39 cellular contexts compared by ENCODE assay signal in the genomic region with DNA sequence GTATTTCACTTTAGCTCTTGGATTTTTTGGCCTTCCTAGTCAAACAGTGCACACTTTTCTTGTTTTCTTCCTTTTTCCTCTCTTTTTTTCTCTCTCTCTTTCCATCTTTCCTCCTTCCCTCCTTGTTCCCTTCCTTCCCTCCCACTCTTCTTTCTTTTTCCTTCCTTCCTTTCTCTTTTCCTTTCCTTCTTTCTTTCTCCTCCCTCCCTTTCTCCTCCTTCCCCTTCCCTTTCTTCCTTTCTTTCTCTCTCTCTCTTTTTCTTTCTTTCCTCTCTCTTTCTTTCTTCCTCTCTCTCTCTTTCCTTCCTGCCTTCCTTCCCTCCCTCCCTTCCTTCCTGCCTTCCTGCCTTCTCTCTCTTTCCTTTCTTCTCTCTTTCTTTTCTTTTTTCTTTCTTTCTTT.
"Had no signal": no experiment of that assay in that cellular context is flagged by ENCODE, and none has a peak within 500 bp of the region (broad histone marks: within the 10 kb centered on the region; RNA-seq: fewer than 3 reads in every experiment).

No MANE protein-coding gene starts in this region.

- H3K4me3 Mint-ChIP-seq: activated CD4-positive, alpha-beta memory T cell treated with anti-CD3 and anti-CD28 coated beads, Interleukin-2, amount 10 ng/mL, durations not matched to agents 7 days and 5 days; activated CD4-positive, alpha-beta T cell treated with anti-CD3 and anti-CD28 coated beads for 36 hours; activated CD4-positive, alpha-beta T cell treated with anti-CD3 and anti-CD28 coated beads, Interleukin-2, amount 10 ng/mL, durations not matched to agents 7 days and 5 days; activated CD8-positive, alpha-beta memory T cell treated with anti-CD3 and anti-CD28 coated beads, Interleukin-2, amount 10 ng/mL, durations not matched to agents 7 days and 5 days; activated CD8-positive, alpha-beta T cell treated with anti-CD3 and anti-CD28 coated beads, Interleukin-2, amount 10 ng/mL, durations not matched to agents 7 days and 5 days; activated naive CD4-positive, alpha-beta T cell treated with anti-CD3 and anti-CD28 coated beads for 36 hours; activated naive CD8-positive, alpha-beta T cell treated with anti-CD3 and anti-CD28 coated beads for 36 hours; activated T-cell treated with anti-CD3 and anti-CD28 coated beads, Interleukin-2, amount 50 U/mL, for 4 hours; activated T-cell treated with anti-CD3 and anti-CD28 coated beads, Interleukin-2, amount 50 U/mL, for 72 hours; activated T-helper 1 cell treated with anti-CD3 and anti-CD28 coated beads, Interleukin-12 subunit alpha, Interleukin-12 subunit beta, Interleukin-2, Interleukin-4 antibody, amounts not matched to agents 30 ng/mL and 10 ng/mL and 1 ng/mL, durations not matched to agents 14 hours and 24 hours and 36 hours; activated T-helper 17 cell treated with anti-CD3 and anti-CD28 coated beads, Interleukin-2, amount 50 U/mL, for 72 hours; T-helper 1 cell treated with Interleukin-12 subunit alpha and Interleukin-12 subunit beta and Interleukin-4 antibody, amounts not matched to agents 30 μg/mL and 1 μg/mL, for 36 hours; T-helper 2 cell treated with Interferon-gamma antibody and Interleukin-4, amounts not matched to agents 5 μg/mL and 100 μg/mL, for 36 hours had no signal

- H3K4me1 ChIP-seq: adrenal gland, breast epithelium had no signal

- ATAC-seq: activated CD4-positive, alpha-beta T cell treated with anti-CD3 and anti-CD28 coated beads for 36 hours; activated CD4-positive, CD25-positive, alpha-beta regulatory T cell treated with anti-CD3 and anti-CD28 coated beads, Interleukin-2, amount 50 U/mL, for 24 hours; activated CD8-positive, alpha-beta memory T cell treated with anti-CD3 and anti-CD28 coated beads, Interleukin-2, amount 10 ng/mL, durations not matched to agents 7 days and 5 days; activated CD8-positive, alpha-beta T cell treated with anti-CD3 and anti-CD28 coated beads, Interleukin-2, amount 10 ng/mL, durations not matched to agents 7 days and 5 days; activated naive CD4-positive, alpha-beta T cell treated with anti-CD3 and anti-CD28 coated beads, Interleukin-2, amount 50 U/mL, for 72 hours; activated T-cell treated with anti-CD3 and anti-CD28 coated beads, Interleukin-2, amount 50 U/mL, for 4 hours; activated T-cell treated with anti-CD3 and anti-CD28 coated beads, Interleukin-2, amount 50 U/mL, for 72 hours; activated T-helper 17 cell treated with anti-CD3 and anti-CD28 coated beads, Interleukin-2, amount 50 U/mL, for 72 hours; body of pancreas had no signal

- H3K9me3 ChIP-seq: adrenal gland, body of pancreas, breast epithelium had no signal

- H3K27ac Mint-ChIP-seq: activated CD4-positive, alpha-beta memory T cell treated with anti-CD3 and anti-CD28 coated beads, Interleukin-2, amount 10 ng/mL, durations not matched to agents 7 days and 5 days; activated CD4-positive, alpha-beta T cell treated with anti-CD3 and anti-CD28 coated beads for 36 hours; activated CD4-positive, alpha-beta T cell treated with anti-CD3 and anti-CD28 coated beads, Interleukin-2, amount 10 ng/mL, durations not matched to agents 7 days and 5 days; activated CD8-positive, alpha-beta memory T cell treated with anti-CD3 and anti-CD28 coated beads, Interleukin-2, amount 10 ng/mL, durations not matched to agents 7 days and 5 days; activated CD8-positive, alpha-beta T cell treated with anti-CD3 and anti-CD28 coated beads, Interleukin-2, amount 10 ng/mL, durations not matched to agents 7 days and 5 days; activated naive CD4-positive, alpha-beta T cell treated with anti-CD3 and anti-CD28 coated beads for 36 hours; activated naive CD4-positive, alpha-beta T cell treated with anti-CD3 and anti-CD28 coated beads, Interleukin-2, amount 50 U/mL, for 72 hours; activated naive CD8-positive, alpha-beta T cell treated with anti-CD3 and anti-CD28 coated beads for 36 hours; activated T-cell treated with anti-CD3 and anti-CD28 coated beads, Interleukin-2, amount 50 U/mL, for 72 hours; activated T-helper 1 cell treated with anti-CD3 and anti-CD28 coated beads, Interleukin-12 subunit alpha, Interleukin-12 subunit beta, Interleukin-2, Interleukin-4 antibody, amounts not matched to agents 30 ng/mL and 10 ng/mL and 1 ng/mL, durations not matched to agents 14 hours and 24 hours and 36 hours; activated T-helper 17 cell treated with anti-CD3 and anti-CD28 coated beads, Interleukin-2, amount 50 U/mL, for 72 hours; T-helper 1 cell treated with Interleukin-12 subunit alpha and Interleukin-12 subunit beta and Interleukin-4 antibody, amounts not matched to agents 30 μg/mL and 1 μg/mL, for 36 hours; T-helper 2 cell treated with Interferon-gamma antibody and Interleukin-4, amounts not matched to agents 5 μg/mL and 100 μg/mL, for 36 hours had no signal

- FAIRE-seq: astrocyte, colon, TTC549 had no signal

- H3K36me3 ChIP-seq: adrenal gland, brain microvascular endothelial cell, breast epithelium had no signal

- DNase-seq: activated CD4-positive, alpha-beta memory T cell treated with anti-CD3 and anti-CD28 coated beads, Interleukin-2, amount 10 ng/mL, durations not matched to agents 7 days and 5 days; activated CD4-positive, alpha-beta T cell treated with anti-CD3 and anti-CD28 coated beads for 1 hour; activated CD4-positive, alpha-beta T cell treated with anti-CD3 and anti-CD28 coated beads for 36 hours; activated CD4-positive, alpha-beta T cell treated with anti-CD3 and anti-CD28 coated beads for 48 hours; activated CD4-positive, alpha-beta T cell treated with anti-CD3 and anti-CD28 coated beads, Interleukin-2, amount 10 ng/mL, durations not matched to agents 7 days and 5 days; activated CD4-positive, alpha-beta T cell treated with anti-CD3 and anti-CD28 coated beads, Interleukin-2, amount 50 U/mL, for 48 hours; activated CD4-positive, CD25-positive, alpha-beta regulatory T cell; activated CD8-positive, alpha-beta memory T cell treated with anti-CD3 and anti-CD28 coated beads for 24 hours; activated CD8-positive, alpha-beta memory T cell treated with anti-CD3 and anti-CD28 coated beads, Interleukin-2, amount 10 ng/mL, durations not matched to agents 7 days and 5 days; activated CD8-positive, alpha-beta memory T cell treated with anti-CD3 and anti-CD28 coated beads, Interleukin-2, amount 50 U/mL, for 48 hours; activated CD8-positive, alpha-beta T cell treated with anti-CD3 and anti-CD28 coated beads, Interleukin-2, amount 10 ng/mL, durations not matched to agents 7 days and 5 days; activated effector memory CD4-positive, alpha-beta T cell treated with anti-CD3 and anti-CD28 coated beads, Interleukin-2, amount 50 U/mL, for 16 hours; activated gamma-delta T cell treated with Interleukin-2 at 50 U/mL for 16 hours; activated naive CD4-positive, alpha-beta T cell; activated naive CD4-positive, alpha-beta T cell treated with anti-CD3 and anti-CD28 coated beads for 36 hours; activated naive CD4-positive, alpha-beta T cell treated with anti-CD3 and anti-CD28 coated beads, Interleukin-2, amount 50 U/mL, for 16 hours; activated naive CD8-positive, alpha-beta T cell treated with anti-CD3 and anti-CD28 coated beads for 36 hours; activated T-cell treated with anti-CD3 and anti-CD28 coated beads, Interleukin-2, amount 50 U/mL, for 1 hour; activated T-cell treated with anti-CD3 and anti-CD28 coated beads, Interleukin-2, amount 50 U/mL, for 4 hours; activated T-cell treated with anti-CD3 and anti-CD28 coated beads, Interleukin-2, amount 50 U/mL, for 72 hours; adrenal gland; amniotic stem cell; aorta; body of pancreas; brain microvascular endothelial cell; central memory CD4-positive, alpha-beta T cell; T-helper 2 cell; T-helper 9 cell had no signal

- H3K27me3 Mint-ChIP-seq: activated CD4-positive, alpha-beta memory T cell treated with anti-CD3 and anti-CD28 coated beads, Interleukin-2, amount 10 ng/mL, durations not matched to agents 7 days and 5 days; activated CD4-positive, alpha-beta T cell treated with anti-CD3 and anti-CD28 coated beads for 36 hours; activated CD4-positive, alpha-beta T cell treated with anti-CD3 and anti-CD28 coated beads, Interleukin-2, amount 10 ng/mL, durations not matched to agents 7 days and 5 days; activated CD8-positive, alpha-beta memory T cell treated with anti-CD3 and anti-CD28 coated beads, Interleukin-2, amount 10 ng/mL, durations not matched to agents 7 days and 5 days had no signal

- H3K9me3 Mint-ChIP-seq: activated T-cell treated with anti-CD3 and anti-CD28 coated beads, Interleukin-2, amount 50 U/mL, for 4 hours; activated T-helper 1 cell treated with anti-CD3 and anti-CD28 coated beads, Interleukin-12 subunit alpha, Interleukin-12 subunit beta, Interleukin-2, Interleukin-4 antibody, amounts not matched to agents 30 ng/mL and 10 ng/mL and 1 ng/mL, durations not matched to agents 14 hours and 24 hours and 36 hours; T-helper 1 cell treated with Interleukin-12 subunit alpha and Interleukin-12 subunit beta and Interleukin-4 antibody, amounts not matched to agents 30 μg/mL and 1 μg/mL, for 36 hours; T-helper 2 cell treated with Interferon-gamma antibody and Interleukin-4, amounts not matched to agents 5 μg/mL and 100 μg/mL, for 36 hours had no signal

- H3K4me1 Mint-ChIP-seq: activated CD4-positive, alpha-beta memory T cell treated with anti-CD3 and anti-CD28 coated beads, Interleukin-2, amount 10 ng/mL, durations not matched to agents 7 days and 5 days; activated CD4-positive, alpha-beta T cell treated with anti-CD3 and anti-CD28 coated beads for 36 hours; activated CD4-positive, alpha-beta T cell treated with anti-CD3 and anti-CD28 coated beads, Interleukin-2, amount 10 ng/mL, durations not matched to agents 7 days and 5 days; activated CD8-positive, alpha-beta memory T cell treated with anti-CD3 and anti-CD28 coated beads, Interleukin-2, amount 10 ng/mL, durations not matched to agents 7 days and 5 days; activated naive CD8-positive, alpha-beta T cell treated with anti-CD3 and anti-CD28 coated beads for 36 hours; activated T-helper 17 cell treated with anti-CD3 and anti-CD28 coated beads, Interleukin-2, amount 50 U/mL, for 72 hours had no signal

- H3K27ac ChIP-seq: adrenal gland, body of pancreas, brain microvascular endothelial cell, breast epithelium, VCaP had no signal

- H3K27me3 ChIP-seq: adrenal gland, body of pancreas, brain microvascular endothelial cell, breast epithelium had no signal

- H3K4me3 ChIP-seq: adrenal gland, body of pancreas, breast epithelium had no signal
